In genomic region chr4:88744609-88745008, GRCh38 we compare ENCODE assay signal across 16 cellular contexts. TPM values are rescaled to one million over a fixed set of nuclear protein-coding genes. Genes with fewer than 3 reads are reported as not detected.
DNase-seq lines count a peak whose midpoint lies in the region; ATAC-seq, FAIRE-seq and TF ChIP-seq lines count a peak whose summit lies in the region.
"Had no signal": no experiment of that assay in that cellular context is flagged by ENCODE, and none has a peak within 500 bp of the region (broad histone marks: within the 10 kb centered on the region; RNA-seq: fewer than 3 reads in every experiment).

No MANE protein-coding gene starts in this region.

- peaks cover 29% of the 10 kb centered on the region for H3K4me1 Mint-ChIP-seq in astrocyte (ENCODE audit: low read depth, unreplicated experiment)
- H3K4me1 Mint-ChIP-seq in T-helper 2 cell treated with Interferon-gamma antibody and Interleukin-4, amounts not matched to agents 5 μg/mL and 100 μg/mL, for 36 hours (ENCODE audit: low read depth) = no peaks in the 10 kb centered on the region
- H3K4me1 Mint-ChIP-seq: B cell had no signal

- peak overlapping the region; percentile 89 for H3K27ac Mint-ChIP-seq in astrocyte (ENCODE audit: unreplicated experiment)
- no peak overlapping the region for H3K27ac Mint-ChIP-seq in T-helper 2 cell treated with Interferon-gamma antibody and Interleukin-4, amounts not matched to agents 5 μg/mL and 100 μg/mL, for 36 hours
- H3K27ac Mint-ChIP-seq: B cell; CD4-positive, alpha-beta T cell had no signal

- TF ChIP-seq CTCF in liver (IDR thresholded peaks at IDR 0.05; ENCODE audit: low read depth, low read length, missing input control) = no peak
- TF ChIP-seq CTCF in HepG2 (CRISPR knock-in tag; IDR thresholded peaks at IDR 0.05) = no peak
- TF ChIP-seq CTCF in astrocyte (IDR thresholded peaks at IDR 0.05; ENCODE audit: insufficient read depth, low read depth, low read length) = no peak

- ATAC-seq in HepG2 (no peak), sciatic nerve (peak; percentile 55)

- TF ChIP-seq EP300 in HepG2 (IDR thresholded peaks at IDR 0.05; ENCODE audit: low read depth in 2 of 2, low read length in 2 of 2) (no peak), HepG2 (CRISPR knock-in tag; IDR thresholded peaks at IDR 0.05; ENCODE audit: borderline replicate concordance) (no peak)

- POLR2A ChIA-PET in HepG2 (lab: Yijun Ruan, JAX) = no interaction called here

- H4K20me1 ChIP-seq in HepG2 (ENCODE audit: insufficient read depth, low read length) (no peaks in the 10 kb centered on the region), astrocyte (ENCODE audit: insufficient read depth, low read length) (no peaks in the 10 kb centered on the region)

- H3K36me3 ChIP-seq in liver (ENCODE audit: control insufficient read depth in 4 of 4, insufficient read depth in 3 of 4, low read depth in 1 of 4, low read length in 3 of 4) (peaks cover 0 to 15% (median 13%) of the 10 kb centered on the region in 4 donors), HepG2 (replicated peaks in 1 of 2; ENCODE audit: control insufficient read depth in 1 of 2, insufficient read depth in 2 of 2, low read length in 2 of 2) (peaks cover 12 to 71% of the 10 kb centered on the region in 2 experiments), astrocyte (ENCODE audit: insufficient read depth, low read length) (peaks cover 16% of the 10 kb centered on the region)

- H3K4me2 ChIP-seq in HepG2 (ENCODE audit: low read depth, low read length) (no peak overlapping the region), astrocyte (ENCODE audit: low read length) (no peak overlapping the region)

- no peak overlapping the region for H2AFZ ChIP-seq in HepG2 (ENCODE audit: low read length)
- H2AFZ ChIP-seq in astrocyte (ENCODE audit: low read depth, low read length) = no peak overlapping the region

- H3K4me3 Mint-ChIP-seq in astrocyte (ENCODE audit: unreplicated experiment) = no peak overlapping the region
- no peak overlapping the region for H3K4me3 Mint-ChIP-seq in T-helper 2 cell treated with Interferon-gamma antibody and Interleukin-4, amounts not matched to agents 5 μg/mL and 100 μg/mL, for 36 hours
- H3K4me3 Mint-ChIP-seq: B cell; CD4-positive, alpha-beta T cell had no signal

- intact Hi-C loops in HepG2 (cut with micrococcal nuclease; ENCODE audit: unreplicated experiment) (no loop called here), sciatic nerve (cut with DNase I) (no loop called here)

- H3K79me2 ChIP-seq in HepG2 (ENCODE audit: insufficient read depth, low read length) (no peaks in the 10 kb centered on the region), astrocyte (ENCODE audit: insufficient read depth, low read length) (no peaks in the 10 kb centered on the region)

- H3K9me3 ChIP-seq in liver (ENCODE audit: control insufficient read depth in 4 of 4, low read length in 3 of 4) (no peaks in the 10 kb centered on the region), HepG2 (ENCODE audit: low read length) (no peaks in the 10 kb centered on the region), astrocyte (ENCODE audit: insufficient read depth, low read depth, low read length) (no peaks in the 10 kb centered on the region)

- no peak for FAIRE-seq in HepG2 (lab: Jason Lieb, UNC)
- FAIRE-seq in astrocyte (lab: Jason Lieb, UNC) = no peak
- FAIRE-seq: RCC 7860 had no signal

- H3K9ac ChIP-seq in liver (ENCODE audit: low read depth in 1 of 2, low read length in 2 of 2) (no peak overlapping the region), HepG2 (ENCODE audit: insufficient read depth, low read depth, low read length) (no peak overlapping the region), astrocyte (ENCODE audit: low read length) (no peak overlapping the region)

- DNase-seq in HepG2 (ENCODE audit: low spot score) = no peak
- DNase-seq in astrocyte (ENCODE audit: low read depth) = no peak
- no peak for DNase-seq in sciatic nerve (ENCODE audit: low spot score)
- no peak for DNase-seq in T-helper 2 cell treated with Interferon-gamma antibody and Interleukin-4, amounts not matched to agents 5 μg/mL and 100 μg/mL, for 36 hours (ENCODE audit: low spot score)
- no peak for DNase-seq in NOMO-1 treated with DMSO at 0.1 percent for 48 hours (lab: John Stamatoyannopoulos, UW; ENCODE audit: unreplicated experiment)
- no peak for DNase-seq in anterior cingulate cortex (lab: John Stamatoyannopoulos, UW)
- DNase-seq: CD4-positive, alpha-beta T cell; GOT3; NCI-H146; NCI-H2171; NCI-H510A; NCI-H82; SIG-M5 had no signal

- H3K4me1 ChIP-seq in liver (ENCODE audit: control insufficient read depth in 4 of 4, insufficient read depth in 4 of 4, low read length in 3 of 4) (peaks cover 6 to 32% (median 23%) of the 10 kb centered on the region in 4 donors), HepG2 (ENCODE audit: insufficient read depth, low read length) (no peaks in the 10 kb centered on the region), astrocyte (ENCODE audit: insufficient read depth, low read length) (peaks cover 15% of the 10 kb centered on the region)

- no peaks in the 10 kb centered on the region for H3K9me3 Mint-ChIP-seq in astrocyte (ENCODE audit: unreplicated experiment)
- H3K9me3 Mint-ChIP-seq in T-helper 2 cell treated with Interferon-gamma antibody and Interleukin-4, amounts not matched to agents 5 μg/mL and 100 μg/mL, for 36 hours = no peaks in the 10 kb centered on the region
- H3K9me3 Mint-ChIP-seq: CD4-positive, alpha-beta T cell had no signal

- CTCF ChIA-PET in HepG2 (lab: Yijun Ruan, JAX; ENCODE audit: low intra/inter-chr PET ratio, low total read pairs) = no interaction called here

- TF ChIP-seq RAD21 in liver (IDR thresholded peaks at IDR 0.05) = no peak
- TF ChIP-seq RAD21 in HepG2 (CRISPR knock-in tag; IDR thresholded peaks at IDR 0.05) = no peak

- H3K4me3 ChIP-seq in liver (ENCODE audit: low read depth in 1 of 3, low read length in 3 of 3) = no peak overlapping the region
- no peak overlapping the region for H3K4me3 ChIP-seq in HepG2 (replicated peaks in 1 of 3; ENCODE audit: insufficient read depth in 1 of 3, low read depth in 2 of 3, low read length in 3 of 3)
- no peak overlapping the region for H3K4me3 ChIP-seq in astrocyte (ENCODE audit: insufficient read depth, low read depth, low read length)

- no TSS peak for BruUV-seq in HepG2 (replicated peaks; lab: Mats Ljungman, UMichigan)

- no peaks in the 10 kb centered on the region for H3K27me3 Mint-ChIP-seq in astrocyte (ENCODE audit: low read depth, unreplicated experiment)
- H3K27me3 Mint-ChIP-seq in T-helper 2 cell treated with Interferon-gamma antibody and Interleukin-4, amounts not matched to agents 5 μg/mL and 100 μg/mL, for 36 hours (ENCODE audit: low read depth) = no peaks in the 10 kb centered on the region
- H3K27me3 Mint-ChIP-seq: CD4-positive, alpha-beta T cell had no signal

- H3K27me3 ChIP-seq in liver (ENCODE audit: control insufficient read depth in 4 of 4, insufficient read depth in 4 of 4, low read length in 3 of 4) = no peaks in the 10 kb centered on the region
- no peaks in the 10 kb centered on the region; a peak in 1 of 5 replicates for H3K27me3 ChIP-seq in HepG2 (ENCODE audit: control insufficient read depth in 1 of 2, insufficient read depth in 2 of 2, low read length in 2 of 2)
- no peaks in the 10 kb centered on the region for H3K27me3 ChIP-seq in astrocyte (ENCODE audit: insufficient read depth, low read length)

- in situ Hi-C loops in HepG2 (cut with HindIII; ENCODE audit: extremely low pct_ligation_motif_present, low pct_unique_long_range_greater_than_20kb) = no loop called here

- peaks cover 21% of the 10 kb centered on the region for H3K36me3 Mint-ChIP-seq in astrocyte (ENCODE audit: low read depth, unreplicated experiment)
- peaks cover 7% of the 10 kb centered on the region for H3K36me3 Mint-ChIP-seq in T-helper 2 cell treated with Interferon-gamma antibody and Interleukin-4, amounts not matched to agents 5 μg/mL and 100 μg/mL, for 36 hours (ENCODE audit: low read depth)

- peak overlapping the region in 1 of 2 donors; percentile 36 for H3K27ac ChIP-seq in liver (ENCODE audit: low read depth in 1 of 2, low read length in 2 of 2)
- H3K27ac ChIP-seq in HepG2 (ENCODE audit: extremely low read length, insufficient read depth, low read length) = no peak overlapping the region
- peak overlapping the region; percentile 83 for H3K27ac ChIP-seq in astrocyte (ENCODE audit: low read depth, low read length)

- 61% methylated on average over 3 of the region's 3 CpGs for WGBS in liver
- WGBS in HepG2 (ENCODE audit: low lambda C conversion rate) = 96% methylated on average over 3 of the region's 3 CpGs

- TF ChIP-seq POLR2A in HepG2 (IDR thresholded peaks at IDR 0.05; ENCODE audit: insufficient read depth in 1 of 2, low read depth in 2 of 2, low read length in 2 of 2) = no peak

TF ChIP-seq in liver, 16 proteins besides CTCF, POLR2A, EP300 and RAD21 (continues in another document):
- TF ChIP-seq RXRA (IDR thresholded peaks at IDR 0.05) (peak in 1 of 2 donors; percentile 4), HNF4A (conservative IDR thresholded peaks at IDR 0.05) (peak; percentile 23 to 31)

TF ChIP-seq in HepG2, 621 proteins besides CTCF, POLR2A, EP300 and RAD21 (continues in another document):
- TF ChIP-seq ETV5 (CRISPR knock-in tag; IDR thresholded peaks at IDR 0.05; ENCODE audit: borderline replicate concordance) = no peak

RNA-seq across cellular contexts. Expression of gene NAP1L5, which starts 47.0 kb away (rescaled TPM):
- total RNA-seq in liver (10 to 100 TPM in 1 of 2 donors, 1 to 10 TPM in 1; 2.0 to 10.0 TPM), HepG2 (2016; rRNA removed; fragmentation: Illumina TruSeq; extraction: Trizol) (1.6 and 2.2 TPM in 2 replicates), astrocyte (3.9 and 4.7 TPM in 2 replicates), sciatic nerve (7.9 TPM)
- polyA plus RNA-seq in liver (1 to 10 TPM; 2.9 TPM), HepG2 (2011; rRNA removed) (0.84 and 1.3 TPM in 2 replicates)
- total RNA-seq in HepG2 (2016; cell fraction: cytosol; rRNA removed; fragmentation: Illumina TruSeq; extraction: Trizol; ENCODE audit: low read depth) = 0.10 and 0.26 TPM in 2 replicates
- total RNA-seq in HepG2 (2016; cell fraction: insoluble cytoplasmic fraction; rRNA removed; fragmentation: Illumina TruSeq; extraction: Trizol) = 1.6 and 2.0 TPM in 2 replicates
- 0.93 and 0.96 TPM in 2 replicates for total RNA-seq in HepG2 (2016; cell fraction: membrane; rRNA removed; fragmentation: Illumina TruSeq; extraction: Trizol)
- 0.56 and 0.59 TPM in 2 replicates for total RNA-seq in HepG2 (2016; cell fraction: nucleus; rRNA removed; fragmentation: Illumina TruSeq; extraction: Trizol)
- 0.63 and 1.1 TPM in 2 replicates for polyA plus RNA-seq in HepG2 (2011; cell fraction: cytosol; rRNA removed)
- polyA plus RNA-seq in HepG2 (2011; cell fraction: nucleus; rRNA removed) = 0.40 TPM in 1 of 2 replicates, not detected in the other
- polyA plus RNA-seq in HepG2 (2012) = 2.0 TPM in 2 replicates
- polyA plus RNA-seq in HepG2 (2016; cell fraction: cytosol; fragmentation: Illumina TruSeq; extraction: Trizol; ENCODE audit: low read depth) = 0.28 and 0.31 TPM in 2 replicates
- 3.4 and 4.3 TPM in 2 replicates for polyA plus RNA-seq in HepG2 (2016; cell fraction: insoluble cytoplasmic fraction; fragmentation: Illumina TruSeq; extraction: Trizol; ENCODE audit: low read depth)
- polyA plus RNA-seq in HepG2 (2016; cell fraction: membrane; fragmentation: Illumina TruSeq; extraction: Trizol; ENCODE audit: low read depth) = 0.58 and 0.73 TPM in 2 replicates
- 1.4 and 1.7 TPM in 2 replicates for polyA plus RNA-seq in HepG2 (2016; cell fraction: nucleus; fragmentation: Illumina TruSeq; extraction: Trizol; ENCODE audit: insufficient read depth, low read depth)
- 0.16 TPM in 1 of 2 replicates, not detected in the other for polyA minus RNA-seq in HepG2 (2011; rRNA and poly(A)+ RNA removed; ENCODE audit: low replicate concordance)
- 0.44 and 0.49 TPM in 2 replicates for polyA minus RNA-seq in HepG2 (2011; cell fraction: cytosol; rRNA and poly(A)+ RNA removed)
- polyA minus RNA-seq in HepG2 (2011; cell fraction: nucleus; rRNA and poly(A)+ RNA removed) = 0.52 and 0.87 TPM in 2 replicates
